10 cellular contexts compared by ENCODE assay signal in genomic region chr14:89620436-89620835, GRCh38.
DNase-seq lines count a peak whose midpoint lies in the region; ATAC-seq and TF ChIP-seq lines count a peak whose summit lies in the region.
"Had no signal": no experiment of that assay in that cellular context is flagged by ENCODE, and none has a peak within 500 bp of the region (broad histone marks: within the 10 kb centered on the region; RNA-seq: fewer than 3 reads in every experiment).

No MANE protein-coding gene starts in this region.

- H3K23ac ChIP-seq in mesenchymal stem cell (ENCODE audit: low read length in 2 of 2) = no peak overlapping the region

- H2AK5ac ChIP-seq in mesenchymal stem cell (ENCODE audit: low read length, severe bottlenecking) = peak overlapping the region; percentile 57

- H3K4me3 ChIP-seq in mesenchymal stem cell (ENCODE audit: insufficient read depth in 1 of 2, low read depth in 1 of 2, low read length in 2 of 2) = no peak overlapping the region
- H3K4me3 ChIP-seq in lower leg skin (ENCODE audit: low read depth, poor library complexity, severe bottlenecking) = no peak overlapping the region
- H3K4me3 ChIP-seq: vagina had no signal

- H3K4me1 ChIP-seq in mesenchymal stem cell (ENCODE audit: control insufficient read depth, insufficient read depth, low read depth, low read length) = peaks cover 3% of the 10 kb centered on the region

- CTCF ChIA-PET in activated CD4-positive, alpha-beta memory T cell treated with anti-CD3 and anti-CD28 coated beads, Interleukin-2, amount 10 ng/mL, durations not matched to agents 7 days and 5 days (lab: Charles Lee) = interaction anchor here (1.2 to 3.4 kb wide), 3 partner anchors 21 to 147 kb away, joined by 3 to 11 read pairs (median 9); no protein-coding TSS in a partner anchor

- no peak overlapping the region for H3K4ac ChIP-seq in mesenchymal stem cell (ENCODE audit: low read depth in 1 of 2, low read length in 2 of 2)

- H4K8ac ChIP-seq in mesenchymal stem cell (ENCODE audit: low read length) = no peak overlapping the region

- H2AFZ ChIP-seq in mesenchymal stem cell (ENCODE audit: low read depth, low read length) = no peak overlapping the region

- H3K9me3 ChIP-seq in mesenchymal stem cell (ENCODE audit: control insufficient read depth, low read length) = no peaks in the 10 kb centered on the region
- H3K9me3 ChIP-seq: vagina had no signal

- H3K4me2 ChIP-seq in mesenchymal stem cell (ENCODE audit: low read length, poor library complexity, severe bottlenecking) = no peak overlapping the region

- peak overlapping the region; percentile 100 for H3K27ac Mint-ChIP-seq in stimulated activated naive CD8-positive, alpha-beta T cell treated with anti-CD3 and anti-CD28 coated beads, Interleukin-15, Interleukin-2, amounts not matched to agents 100 ng/mL and 50 ng/mL, for 24 hours
- H3K27ac Mint-ChIP-seq in activated CD4-positive, alpha-beta memory T cell treated with anti-CD3 and anti-CD28 coated beads, Interleukin-2, amount 10 ng/mL, durations not matched to agents 7 days and 5 days = peak overlapping the region; percentile 93

- no peak for ATAC-seq in stimulated activated naive CD8-positive, alpha-beta T cell treated with anti-CD3 and anti-CD28 coated beads, Interleukin-15, Interleukin-2, amounts not matched to agents 100 U/mL and 50 U/mL, for 24 hours
- ATAC-seq in GM19023 (IDR thresholded peaks at IDR 0.05; ENCODE audit: unreplicated experiment) = no peak

- H3K36me3 Mint-ChIP-seq in stimulated activated naive CD8-positive, alpha-beta T cell treated with anti-CD3 and anti-CD28 coated beads, Interleukin-15, Interleukin-2, amounts not matched to agents 100 ng/mL and 50 ng/mL, for 24 hours (ENCODE audit: low read depth) = peaks cover 3% of the 10 kb centered on the region
- peaks cover 11% of the 10 kb centered on the region for H3K36me3 Mint-ChIP-seq in activated CD4-positive, alpha-beta memory T cell treated with anti-CD3 and anti-CD28 coated beads, Interleukin-2, amount 10 ng/mL, durations not matched to agents 7 days and 5 days (ENCODE audit: low read depth)

- TF ChIP-seq CTCF in lower leg skin (IDR thresholded peaks at IDR 0.05) = no peak

- no peak for TF ChIP-seq POLR2A in lower leg skin (IDR thresholded peaks at IDR 0.05)

- DNase-seq in stimulated activated naive CD8-positive, alpha-beta T cell treated with anti-CD3 and anti-CD28 coated beads, Interleukin-15, Interleukin-2, amounts not matched to agents 100 U/mL and 50 U/mL, for 24 hours = no peak
- no peak for DNase-seq in activated CD4-positive, alpha-beta memory T cell treated with anti-CD3 and anti-CD28 coated beads, Interleukin-2, amount 10 ng/mL, durations not matched to agents 7 days and 5 days
- DNase-seq in mesenchymal stem cell = no peak
- no peak for DNase-seq in NCI-H2196 treated with DMSO at 0.1 percent for 48 hours (lab: John Stamatoyannopoulos, UW; ENCODE audit: unreplicated experiment)
- DNase-seq in lower leg skin (ENCODE audit: low spot score in 2 of 2) = no peak
- DNase-seq in superior temporal gyrus (ENCODE audit: extremely low spot score) = no peak
- DNase-seq: EL had no signal

- H2BK5ac ChIP-seq in mesenchymal stem cell (ENCODE audit: low read depth, low read length, poor library complexity, severe bottlenecking) = no peak overlapping the region

- H3K14ac ChIP-seq in mesenchymal stem cell (ENCODE audit: low read length in 2 of 2) = no peak overlapping the region

- intact Hi-C loops in lower leg skin (cut with DNase I; ENCODE audit: low total_unique reads) = no loop called here

- no peak overlapping the region for H2BK15ac ChIP-seq in mesenchymal stem cell (ENCODE audit: low read depth, poor library complexity, severe bottlenecking)

- H3K27ac ChIP-seq in mesenchymal stem cell (ENCODE audit: low read length, poor library complexity, severe bottlenecking) = no peak overlapping the region
- H3K27ac ChIP-seq: vagina had no signal

- no peak overlapping the region for H2BK120ac ChIP-seq in mesenchymal stem cell (ENCODE audit: low read depth, low read length)

- peaks cover 80% of the 10 kb centered on the region for H3K4me1 Mint-ChIP-seq in stimulated activated naive CD8-positive, alpha-beta T cell treated with anti-CD3 and anti-CD28 coated beads, Interleukin-15, Interleukin-2, amounts not matched to agents 100 ng/mL and 50 ng/mL, for 24 hours (ENCODE audit: low read depth)
- H3K4me1 Mint-ChIP-seq in activated CD4-positive, alpha-beta memory T cell treated with anti-CD3 and anti-CD28 coated beads, Interleukin-2, amount 10 ng/mL, durations not matched to agents 7 days and 5 days = peaks cover 46% of the 10 kb centered on the region

- H3K27me3 Mint-ChIP-seq in stimulated activated naive CD8-positive, alpha-beta T cell treated with anti-CD3 and anti-CD28 coated beads, Interleukin-15, Interleukin-2, amounts not matched to agents 100 ng/mL and 50 ng/mL, for 24 hours = no peaks in the 10 kb centered on the region
- no peaks in the 10 kb centered on the region for H3K27me3 Mint-ChIP-seq in activated CD4-positive, alpha-beta memory T cell treated with anti-CD3 and anti-CD28 coated beads, Interleukin-2, amount 10 ng/mL, durations not matched to agents 7 days and 5 days

- no peaks in the 10 kb centered on the region for H3K36me3 ChIP-seq in mesenchymal stem cell (ENCODE audit: control insufficient read depth in 1 of 2, insufficient read depth in 2 of 2, low read depth in 1 of 2, low read length in 2 of 2)
- H3K36me3 ChIP-seq: vagina had no signal

- H4K91ac ChIP-seq in mesenchymal stem cell (ENCODE audit: low read length) = no peak overlapping the region

- H3K9me3 Mint-ChIP-seq in stimulated activated naive CD8-positive, alpha-beta T cell treated with anti-CD3 and anti-CD28 coated beads, Interleukin-15, Interleukin-2, amounts not matched to agents 100 ng/mL and 50 ng/mL, for 24 hours = no peaks in the 10 kb centered on the region
- H3K9me3 Mint-ChIP-seq in activated CD4-positive, alpha-beta memory T cell treated with anti-CD3 and anti-CD28 coated beads, Interleukin-2, amount 10 ng/mL, durations not matched to agents 7 days and 5 days = peaks cover 2% of the 10 kb centered on the region

- H3K4me3 Mint-ChIP-seq in stimulated activated naive CD8-positive, alpha-beta T cell treated with anti-CD3 and anti-CD28 coated beads, Interleukin-15, Interleukin-2, amounts not matched to agents 100 ng/mL and 50 ng/mL, for 24 hours = peak overlapping the region; percentile 89
- peak overlapping the region; percentile 87 for H3K4me3 Mint-ChIP-seq in activated CD4-positive, alpha-beta memory T cell treated with anti-CD3 and anti-CD28 coated beads, Interleukin-2, amount 10 ng/mL, durations not matched to agents 7 days and 5 days

- H3K27me3 ChIP-seq in mesenchymal stem cell (ENCODE audit: control insufficient read depth in 1 of 2, insufficient read depth in 1 of 2, low read length in 2 of 2) = peaks cover 0 to 4% of the 10 kb centered on the region in 2 experiments
- H3K27me3 ChIP-seq: vagina had no signal

- peaks cover 4% of the 10 kb centered on the region for H3K79me1 ChIP-seq in mesenchymal stem cell (replicated peaks; ENCODE audit: low read length, poor library complexity, severe bottlenecking)

- H2BK12ac ChIP-seq in mesenchymal stem cell (ENCODE audit: low read length in 2 of 2) = no peak overlapping the region

- POLR2A ChIA-PET in activated CD4-positive, alpha-beta memory T cell treated with anti-CD3 and anti-CD28 coated beads, Interleukin-2, amount 10 ng/mL, durations not matched to agents 7 days and 5 days (lab: Charles Lee) = interaction anchor here (0.8 to 6.2 kb wide), 16 partner anchors 21 to 763 kb away, joined by 3 to 113 read pairs (median 6); partner anchors contain the start of gene TDP1

- no peak overlapping the region for H3K9ac ChIP-seq in mesenchymal stem cell (ENCODE audit: low read length)

- H3K18ac ChIP-seq in mesenchymal stem cell (ENCODE audit: low read depth in 1 of 2, low read length in 2 of 2) = no peak overlapping the region

- WGBS in mesenchymal stem cell = 96% methylated on average over 6 of the region's 6 CpGs
- 83 to 87% methylated on average over 6 of the region's 6 CpGs for WGBS in lower leg skin, 2 donors
